ENCODE assay signal across 28 cellular contexts in genomic region chr11:76972051-76972450, GRCh38.
"Had no signal": no experiment of that assay in that cellular context is flagged by ENCODE, and none has a peak within 500 bp of the region (broad histone marks: within the 10 kb centered on the region; RNA-seq: fewer than 3 reads in every experiment).

No MANE protein-coding gene starts in this region.

- H3K4me1 ChIP-seq: colonic mucosa, esophagus muscularis mucosa, esophagus squamous epithelium, foreskin keratinocyte, gastrocnemius medialis, gastroesophageal sphincter, heart left ventricle, heart right ventricle had no signal

- FAIRE-seq: endometrium, endothelial cell of umbilical vein had no signal

- H2AFZ ChIP-seq: hepatocyte had no signal

- H3K9me3 ChIP-seq: colonic mucosa, gastrocnemius medialis had no signal

- DNase-seq: colonic mucosa; cortex of kidney; dermis blood vessel endothelial cell; dorsolateral prefrontal cortex; effector CD4-positive, alpha-beta T cell; effector CD8-positive, alpha-beta T cell; effector memory CD4-positive, alpha-beta T cell; effector memory CD8-positive, alpha-beta T cell; endodermal cell; erythroblast; esophagus squamous epithelium; foreskin fibroblast; foreskin keratinocyte; foreskin melanocyte; gastrocnemius medialis; glutamatergic neuron; head of caudate nucleus; heart left ventricle; heart right ventricle had no signal

- H3K4me1 Mint-ChIP-seq: endodermal cell had no signal

- H3K4me3 Mint-ChIP-seq: dendritic cell treated with granulocyte-macrophage colony-stimulating factor and Interleukin-4, amounts not matched to agents 40 ng/mL and 50 ng/mL, for 4 days; effector memory CD8-positive, alpha-beta T cell; endodermal cell had no signal

- ATAC-seq: effector memory CD8-positive, alpha-beta T cell; esophagus mucosa; foreskin keratinocyte; gastrocnemius medialis; gastroesophageal sphincter; heart left ventricle; heart right ventricle had no signal

- H3K27ac ChIP-seq: colonic mucosa, coronary artery, dorsolateral prefrontal cortex, epithelial cell of prostate, esophagus muscularis mucosa, esophagus squamous epithelium, foreskin keratinocyte, gastrocnemius medialis, gastroesophageal sphincter, heart left ventricle, heart right ventricle, hepatocyte had no signal

- H3K79me2 ChIP-seq: hepatocyte had no signal

- H3K27me3 Mint-ChIP-seq: dendritic cell treated with granulocyte-macrophage colony-stimulating factor and Interleukin-4, amounts not matched to agents 40 ng/mL and 50 ng/mL, for 4 days; effector memory CD8-positive, alpha-beta T cell had no signal

- H3K27ac Mint-ChIP-seq: dendritic cell treated with granulocyte-macrophage colony-stimulating factor and Interleukin-4, amounts not matched to agents 40 ng/mL and 50 ng/mL, for 4 days; effector memory CD8-positive, alpha-beta T cell; endodermal cell had no signal

- H3K27me3 ChIP-seq: colonic mucosa, dorsolateral prefrontal cortex, esophagus muscularis mucosa, esophagus squamous epithelium, foreskin keratinocyte, gastrocnemius medialis, gastroesophageal sphincter, heart left ventricle, heart right ventricle, hepatocyte had no signal

- H3K4me3 ChIP-seq: colonic mucosa, coronary artery, dorsolateral prefrontal cortex, esophagus muscularis mucosa, esophagus squamous epithelium, gastrocnemius medialis, gastroesophageal sphincter, heart left ventricle, heart right ventricle, hepatocyte had no signal

- H3K4me2 ChIP-seq: hepatocyte had no signal

- H3K36me3 ChIP-seq: colonic mucosa, gastrocnemius medialis had no signal
